2 cellular contexts compared by ENCODE assay signal in genomic region chr7:144418931-144419330, GRCh38. TPM values are rescaled to one million over a fixed set of nuclear protein-coding genes. Genes with fewer than 3 reads are reported as not detected.
"Had no signal": no experiment of that assay in that cellular context is flagged by ENCODE, and none has a peak within 500 bp of the region (broad histone marks: within the 10 kb centered on the region; RNA-seq: fewer than 3 reads in every experiment).

No MANE protein-coding gene starts in this region.

RNA-seq across cellular contexts. Expression of gene NOBOX, which starts 15.4 kb away (rescaled TPM):
- polyA plus RNA-seq: HepG2, IMR-90 had no signal
